11 cellular contexts compared by ENCODE assay signal in genomic region chr10:93461124-93461806, GRCh38. TPM values are rescaled to one million over a fixed set of nuclear protein-coding genes. Genes with fewer than 3 reads are reported as not detected.
A peak's percentile ranks its signal among the peaks of the same experiment; 100 is the strongest.
DNase-seq lines count a peak whose midpoint lies in the region; ATAC-seq and TF ChIP-seq lines count a peak whose summit lies in the region.
"Had no signal": no experiment of that assay in that cellular context is flagged by ENCODE, and none has a peak within 500 bp of the region (broad histone marks: within the 10 kb centered on the region; RNA-seq: fewer than 3 reads in every experiment).

No MANE protein-coding gene starts in this region.

- H3K4me1 ChIP-seq in foreskin keratinocyte = peaks cover 62% of the 10 kb centered on the region
- H3K4me1 ChIP-seq in thyroid gland = peaks cover 45 to 85% of the 10 kb centered on the region in 2 donors
- 0 out of 2 replicates have a peak, but pooled peaks cover 3% of the 10 kb centered on the region for H3K4me1 ChIP-seq in HAP-1

- H3K27ac ChIP-seq in foreskin keratinocyte (peak overlapping the region; percentile 64), thyroid gland (peak overlapping the region; percentile 92 to 95 (median 93))
- H3K27ac ChIP-seq: ovary had no signal

- peaks cover 36% of the 10 kb centered on the region for H3K4me1 Mint-ChIP-seq in activated T-cell treated with anti-CD3 and anti-CD28 coated beads, Interleukin-2, amount 50 U/mL, for 24 hours (ENCODE audit: low read depth)

- H3K4me3 Mint-ChIP-seq in activated T-cell treated with anti-CD3 and anti-CD28 coated beads, Interleukin-2, amount 50 U/mL, for 24 hours = no peak overlapping the region

- no peak for TF ChIP-seq POLR2A in thyroid gland (IDR thresholded peaks at IDR 0.05)

- no peak for ATAC-seq in foreskin keratinocyte

- H3K27me3 ChIP-seq in foreskin keratinocyte = no peaks in the 10 kb centered on the region
- no peaks in the 10 kb centered on the region for H3K27me3 ChIP-seq in thyroid gland
- H3K27me3 ChIP-seq in HAP-1 (ENCODE audit: low read depth) = no peaks in the 10 kb centered on the region
- H3K27me3 ChIP-seq: ovary had no signal

- no peak for TF ChIP-seq CTCF in foreskin keratinocyte (conservative IDR thresholded peaks at IDR 0.05)
- no peak for TF ChIP-seq CTCF in thyroid gland (IDR thresholded peaks at IDR 0.05)

- H3K4me3 ChIP-seq in thyroid gland (replicated peaks in 1 of 3) = no peak overlapping the region
- no peak overlapping the region for H3K4me3 ChIP-seq in HAP-1
- H3K4me3 ChIP-seq: ovary had no signal

- peak overlapping the region; percentile 78 for H3K27ac Mint-ChIP-seq in activated T-cell treated with anti-CD3 and anti-CD28 coated beads, Interleukin-2, amount 50 U/mL, for 24 hours

- H3K9me3 Mint-ChIP-seq in activated T-cell treated with anti-CD3 and anti-CD28 coated beads, Interleukin-2, amount 50 U/mL, for 24 hours = no peaks in the 10 kb centered on the region

- no peaks in the 10 kb centered on the region for H3K27me3 Mint-ChIP-seq in activated T-cell treated with anti-CD3 and anti-CD28 coated beads, Interleukin-2, amount 50 U/mL, for 24 hours

- in situ Hi-C loops in HAP-1 (cut with MboI; ENCODE audit: low sequenced_read_pairs) = no loop called here

- intact Hi-C loops in thyroid gland (cut with DNase I) = no loop called here

- H3K36me3 Mint-ChIP-seq in activated T-cell treated with anti-CD3 and anti-CD28 coated beads, Interleukin-2, amount 50 U/mL, for 24 hours (ENCODE audit: low read depth) = peaks cover 25% of the 10 kb centered on the region

- no peaks in the 10 kb centered on the region for H3K9me3 ChIP-seq in thyroid gland
- H3K9me3 ChIP-seq in HAP-1 = no peaks in the 10 kb centered on the region
- H3K9me3 ChIP-seq: ovary had no signal

- WGBS in thyroid gland, 2 donors = 33 to 46% methylated on average over 4 of the region's 4 CpGs

- DNase-seq in activated T-cell treated with anti-CD3 and anti-CD28 coated beads, Interleukin-2, amount 50 U/mL, for 24 hours = no peak
- DNase-seq in activated T-cell treated with anti-CD3 and anti-CD28 coated beads, Interleukin-2, amount 50 U/mL, for 48 hours = no peak
- peak; percentile 79 for DNase-seq in RPMI7951 (ENCODE audit: low read depth)
- no peak for DNase-seq in foreskin keratinocyte
- peak; percentile 72 to 73 for DNase-seq in thyroid gland
- DNase-seq in HAP-1 (ENCODE audit: low spot score in 2 of 2) = no peak
- DNase-seq in stimulated activated CD4-positive, alpha-beta T cell treated with anti-CD3 and anti-CD28 coated beads, Interleukin-2, amount 100 ng/mL, for 24 hours = no peak
- DNase-seq in hypothalamus (lab: John Stamatoyannopoulos, UW) = no peak
- DNase-seq: activated CD4-positive, alpha-beta T cell treated with anti-CD3 and anti-CD28 coated beads, Interleukin-2, amount 50 U/mL, for 1 hour; C1 segment of cervical spinal cord; ovary had no signal

- H3K36me3 ChIP-seq in thyroid gland (no peaks in the 10 kb centered on the region), HAP-1 (replicated peaks) (no peaks in the 10 kb centered on the region)
- H3K36me3 ChIP-seq: ovary had no signal

RNA-seq across cellular contexts. Expression of gene MYOF, which starts 20.9 kb away (rescaled TPM):
- 46.2 and 57.1 TPM in 2 replicates for total RNA-seq in RPMI7951 (2014; rRNA removed; shearing (Covaris generic))
- total RNA-seq in foreskin keratinocyte (227 and 235 TPM in 2 replicates), thyroid gland (100 to 1,000 TPM in 2 of 4 donors, 10 to 100 TPM in 2; 72.3 to 210 (median 118) TPM)
- polyA plus RNA-seq in foreskin keratinocyte = 56.1 and 63.0 TPM in 2 replicates

RNA-seq across cellular contexts. Expression of gene CEP55, which starts 35.1 kb away (rescaled TPM):
- total RNA-seq in RPMI7951 (2014; rRNA removed; shearing (Covaris generic)) = 102 and 132 TPM in 2 replicates
- total RNA-seq in foreskin keratinocyte (58.5 and 78.4 TPM in 2 replicates), thyroid gland (1 to 10 TPM in 2 of 4 donors, under 1 TPM in 1, not detected in 1; 0.11 to 2.1 (median 1.0) TPM)
- 28.2 and 42.3 TPM in 2 replicates for polyA plus RNA-seq in foreskin keratinocyte

Comparison
In these comparisons a context has a peak if more than half of its experiments do, and no peak if none do; other contexts are left out.
1. DNase-seq: peak in RPMI7951 (single experiment) and thyroid gland (2 of 2); none in activated T-cell treated with anti-CD3 and anti-CD28 coated beads, Interleukin-2, amount 50 U/mL, for 24 hours (single experiment), activated T-cell treated with anti-CD3 and anti-CD28 coated beads, Interleukin-2, amount 50 U/mL, for 48 hours (0 of 2), foreskin keratinocyte (0 of 2), HAP-1 (0 of 2), stimulated activated CD4-positive, alpha-beta T cell treated with anti-CD3 and anti-CD28 coated beads, Interleukin-2, amount 100 ng/mL, for 24 hours (0 of 2) and hypothalamus (0 of 51).
2. RNA of gene CEP55, which starts 35.1 kb away (total RNA-seq): 102 to 132 TPM in RPMI7951 and 58.5 to 78.4 TPM in foreskin keratinocyte; 0.11 to 2.1 TPM in thyroid gland; every median in the first group is over 10 times any median in the second.